17 cellular contexts compared by ENCODE assay signal in genomic region chr17:66451188-66452149, GRCh38.
DNase-seq lines count a peak whose midpoint lies in the region; ATAC-seq and FAIRE-seq lines count a peak whose summit lies in the region.
"Had no signal": no experiment of that assay in that cellular context is flagged by ENCODE, and none has a peak within 500 bp of the region (broad histone marks: within the 10 kb centered on the region; RNA-seq: fewer than 3 reads in every experiment).

No MANE protein-coding gene starts in this region.

- no peaks in the 10 kb centered on the region for H3K27me3 Mint-ChIP-seq in activated naive CD8-positive, alpha-beta T cell
- no peaks in the 10 kb centered on the region for H3K27me3 Mint-ChIP-seq in activated naive CD8-positive, alpha-beta T cell treated with anti-CD3 and anti-CD28 coated beads for 36 hours
- H3K27me3 Mint-ChIP-seq in activated CD8-positive, alpha-beta memory T cell treated with anti-CD3 and anti-CD28 coated beads, Interleukin-2, amount 10 ng/mL, durations not matched to agents 7 days and 5 days = no peaks in the 10 kb centered on the region
- H3K27me3 Mint-ChIP-seq: activated naive CD8-positive, alpha-beta T cell treated with anti-CD3 and anti-CD28 coated beads, Interleukin-2, amount 10 ng/mL, durations not matched to agents 7 days and 5 days had no signal

- CTCF ChIA-PET in activated CD8-positive, alpha-beta memory T cell treated with anti-CD3 and anti-CD28 coated beads, Interleukin-2, amount 10 ng/mL, durations not matched to agents 7 days and 5 days (lab: Charles Lee) = no interaction called here

- no peaks in the 10 kb centered on the region for H3K36me3 ChIP-seq in GM23248 (ENCODE audit: low read depth)
- H3K36me3 ChIP-seq: MG63, thyroid gland had no signal

- H3K27me3 ChIP-seq in GM23248 (replicated peaks; ENCODE audit: insufficient read depth) = no peaks in the 10 kb centered on the region
- H3K27me3 ChIP-seq: MG63, thyroid gland had no signal

- H3K9ac ChIP-seq in GM23248 = no peak overlapping the region
- H3K9ac ChIP-seq: parathyroid adenoma had no signal

- H3K4me1 ChIP-seq in GM23248 (ENCODE audit: insufficient read depth) = no peaks in the 10 kb centered on the region
- H3K4me1 ChIP-seq: parathyroid adenoma, thyroid gland had no signal

- no peak for DNase-seq in activated naive CD8-positive, alpha-beta T cell treated with anti-CD3 and anti-CD28 coated beads for 36 hours
- peak; percentile 99 for DNase-seq in SK-N-DZ (ENCODE audit: low spot score)
- DNase-seq in frontal cortex (ENCODE audit: low spot score in 2 of 2) = no peak
- no peak for DNase-seq in globus pallidus (ENCODE audit: low spot score)
- DNase-seq in activated CD8-positive, alpha-beta memory T cell treated with anti-CD3 and anti-CD28 coated beads, Interleukin-2, amount 10 ng/mL, durations not matched to agents 7 days and 5 days = no peak
- no peak for DNase-seq in GM23248
- DNase-seq: activated CD4-positive, CD25-positive, alpha-beta regulatory T cell treated with anti-CD3 and anti-CD28 coated beads, Interleukin-2, amount 50 U/mL, for 72 hours; activated naive CD8-positive, alpha-beta T cell treated with anti-CD3 and anti-CD28 coated beads, Interleukin-2, amount 10 ng/mL, durations not matched to agents 7 days and 5 days; AML-193; MG63; NK-92 treated with Interleukin-12 subunit alpha and Interleukin-12 subunit beta, amount 100 ng/mL, for 24 hours; stimulated activated CD4-positive, alpha-beta T cell treated with anti-CD3 and anti-CD28 coated beads, Interleukin-4, amount 100 ng/mL, for 24 hours; thyroid gland had no signal

- H4K20me1 ChIP-seq in GM23248 (ENCODE audit: insufficient read depth) = no peaks in the 10 kb centered on the region

- FAIRE-seq in frontal cortex (lab: Jason Lieb, UNC) = peak; percentile 6
- FAIRE-seq: islet of Langerhans had no signal

- no peaks in the 10 kb centered on the region for H3K9me2 ChIP-seq in GM23248 (ENCODE audit: insufficient read depth)

- H3K27ac Mint-ChIP-seq in activated naive CD8-positive, alpha-beta T cell = peak overlapping the region; percentile 16
- H3K27ac Mint-ChIP-seq in activated naive CD8-positive, alpha-beta T cell treated with anti-CD3 and anti-CD28 coated beads for 36 hours = no peak overlapping the region
- no peak overlapping the region for H3K27ac Mint-ChIP-seq in activated CD8-positive, alpha-beta memory T cell treated with anti-CD3 and anti-CD28 coated beads, Interleukin-2, amount 10 ng/mL, durations not matched to agents 7 days and 5 days
- H3K27ac Mint-ChIP-seq: activated naive CD8-positive, alpha-beta T cell treated with anti-CD3 and anti-CD28 coated beads, Interleukin-2, amount 10 ng/mL, durations not matched to agents 7 days and 5 days had no signal

- H3K36me3 Mint-ChIP-seq in activated naive CD8-positive, alpha-beta T cell = peaks cover 17% of the 10 kb centered on the region
- peaks cover 37% of the 10 kb centered on the region for H3K36me3 Mint-ChIP-seq in activated naive CD8-positive, alpha-beta T cell treated with anti-CD3 and anti-CD28 coated beads for 36 hours
- H3K36me3 Mint-ChIP-seq in activated CD8-positive, alpha-beta memory T cell treated with anti-CD3 and anti-CD28 coated beads, Interleukin-2, amount 10 ng/mL, durations not matched to agents 7 days and 5 days = peaks cover 31% of the 10 kb centered on the region

- H3K79me2 ChIP-seq in GM23248 (ENCODE audit: insufficient read depth) = peaks cover 99% of the 10 kb centered on the region
- H3K79me2 ChIP-seq: parathyroid adenoma had no signal

- no peaks in the 10 kb centered on the region for H3K9me3 Mint-ChIP-seq in activated naive CD8-positive, alpha-beta T cell (ENCODE audit: low read depth)
- H3K9me3 Mint-ChIP-seq in activated naive CD8-positive, alpha-beta T cell treated with anti-CD3 and anti-CD28 coated beads for 36 hours = peaks cover 4% of the 10 kb centered on the region
- H3K9me3 Mint-ChIP-seq in activated CD8-positive, alpha-beta memory T cell treated with anti-CD3 and anti-CD28 coated beads, Interleukin-2, amount 10 ng/mL, durations not matched to agents 7 days and 5 days (ENCODE audit: low read depth) = peaks cover 2% of the 10 kb centered on the region

- no peaks in the 10 kb centered on the region for H3K9me3 ChIP-seq in GM23248 (ENCODE audit: low read depth)
- H3K9me3 ChIP-seq: MG63, thyroid gland had no signal

- no peak overlapping the region for H3K4me3 ChIP-seq in GM23248
- H3K4me3 ChIP-seq: MG63, thyroid gland had no signal

- WGBS in GM23248 (ENCODE audit: low coverage in 1 of 2, low lambda C conversion rate in 2 of 2, missing lambda C conversion rate in 2 of 2), 2 experiments = 87% methylated on average over 15 of the region's 15 CpGs

- no peak overlapping the region for H3K4me2 ChIP-seq in GM23248 (ENCODE audit: unreplicated experiment)

- ATAC-seq in activated CD8-positive, alpha-beta memory T cell treated with anti-CD3 and anti-CD28 coated beads, Interleukin-2, amount 10 ng/mL, durations not matched to agents 7 days and 5 days = no peak
- ATAC-seq in GM18868 (IDR thresholded peaks at IDR 0.05; ENCODE audit: unreplicated experiment) = no peak

- H3K4me1 Mint-ChIP-seq in activated naive CD8-positive, alpha-beta T cell (ENCODE audit: low read depth) = peaks cover 64% of the 10 kb centered on the region
- H3K4me1 Mint-ChIP-seq in activated naive CD8-positive, alpha-beta T cell treated with anti-CD3 and anti-CD28 coated beads for 36 hours = peaks cover 35% of the 10 kb centered on the region
- H3K4me1 Mint-ChIP-seq in activated CD8-positive, alpha-beta memory T cell treated with anti-CD3 and anti-CD28 coated beads, Interleukin-2, amount 10 ng/mL, durations not matched to agents 7 days and 5 days = no peaks in the 10 kb centered on the region

- no peak overlapping the region for H2AFZ ChIP-seq in GM23248
- H2AFZ ChIP-seq: parathyroid adenoma had no signal

- no peak overlapping the region for H3K27ac ChIP-seq in GM23248
- H3K27ac ChIP-seq: parathyroid adenoma, thyroid gland had no signal

- in situ Hi-C loops in GM23248 (cut with MboI) = loop anchor here (25.0 kb wide), 1 partner anchor 236 kb away; no protein-coding TSS in a partner anchor

- no peak overlapping the region for H3K4me3 Mint-ChIP-seq in activated naive CD8-positive, alpha-beta T cell
- H3K4me3 Mint-ChIP-seq in activated naive CD8-positive, alpha-beta T cell treated with anti-CD3 and anti-CD28 coated beads for 36 hours = no peak overlapping the region
- H3K4me3 Mint-ChIP-seq in activated CD8-positive, alpha-beta memory T cell treated with anti-CD3 and anti-CD28 coated beads, Interleukin-2, amount 10 ng/mL, durations not matched to agents 7 days and 5 days = no peak overlapping the region
- H3K4me3 Mint-ChIP-seq: activated naive CD8-positive, alpha-beta T cell treated with anti-CD3 and anti-CD28 coated beads, Interleukin-2, amount 10 ng/mL, durations not matched to agents 7 days and 5 days had no signal

- no peaks in the 10 kb centered on the region for H3F3A ChIP-seq in GM23248 (ENCODE audit: insufficient read depth)
